Comparison of ENCODE assay signal across 33 cellular contexts in the genomic region with DNA sequence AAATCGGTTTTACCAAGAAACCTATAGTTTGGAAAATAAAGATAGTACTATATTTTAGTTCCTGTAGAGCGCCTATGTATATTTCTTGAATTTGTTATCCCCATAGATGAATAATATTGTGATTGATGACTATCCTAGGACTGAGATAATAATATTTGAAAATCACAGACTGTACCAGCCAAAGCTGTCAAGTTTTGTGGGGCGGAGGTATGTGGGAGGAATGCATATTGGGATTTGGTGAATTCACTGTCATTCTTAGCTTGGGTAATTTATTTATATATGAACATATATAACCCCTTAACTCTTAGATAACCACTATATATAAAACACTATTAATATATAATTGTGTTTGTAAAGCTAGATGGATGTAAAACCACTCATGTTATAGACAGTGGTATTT.
"Had no signal": no experiment of that assay in that cellular context is flagged by ENCODE, and none has a peak within 500 bp of the region (broad histone marks: within the 10 kb centered on the region; RNA-seq: fewer than 3 reads in every experiment).

No MANE protein-coding gene starts in this region.

- DNase-seq: Karpas-422, Kasumi-1, MG63, MM.1S, MV-4-11, NCI-H1048, NCI-H1092, NCI-H1092 treated with DMSO at 0.1 percent for 48 hours, NCI-H1105, NCI-H1105 treated with DMSO at 0.1 percent for 48 hours, NCI-H1417, NCI-H1417 treated with DMSO at 0.1 percent for 48 hours, NCI-H1436, NCI-H1436 treated with DMSO at 0.1 percent for 48 hours, NCI-H146, NCI-H1694, NCI-H1694 treated with DMSO at 0.1 percent for 48 hours, NCI-H187, NCI-H187 treated with DMSO at 0.1 percent for 48 hours, NCI-H1930, NCI-H2029, NCI-H2029 treated with DMSO at 0.1 percent for 48 hours, NCI-H2081, NCI-H2081 treated with DMSO at 0.1 percent for 48 hours, NCI-H2107, NCI-H2171, NCI-H2171 treated with DMSO at 0.1 percent for 48 hours, NCI-H2227 treated with DMSO at 0.1 percent for 48 hours, NCI-H226, NCI-H345, NCI-H446, NCI-H446 treated with DMSO at 0.1 percent for 48 hours, NCI-H510A had no signal
